Comparison of ENCODE assay signal across 8 cellular contexts in the genomic region with DNA sequence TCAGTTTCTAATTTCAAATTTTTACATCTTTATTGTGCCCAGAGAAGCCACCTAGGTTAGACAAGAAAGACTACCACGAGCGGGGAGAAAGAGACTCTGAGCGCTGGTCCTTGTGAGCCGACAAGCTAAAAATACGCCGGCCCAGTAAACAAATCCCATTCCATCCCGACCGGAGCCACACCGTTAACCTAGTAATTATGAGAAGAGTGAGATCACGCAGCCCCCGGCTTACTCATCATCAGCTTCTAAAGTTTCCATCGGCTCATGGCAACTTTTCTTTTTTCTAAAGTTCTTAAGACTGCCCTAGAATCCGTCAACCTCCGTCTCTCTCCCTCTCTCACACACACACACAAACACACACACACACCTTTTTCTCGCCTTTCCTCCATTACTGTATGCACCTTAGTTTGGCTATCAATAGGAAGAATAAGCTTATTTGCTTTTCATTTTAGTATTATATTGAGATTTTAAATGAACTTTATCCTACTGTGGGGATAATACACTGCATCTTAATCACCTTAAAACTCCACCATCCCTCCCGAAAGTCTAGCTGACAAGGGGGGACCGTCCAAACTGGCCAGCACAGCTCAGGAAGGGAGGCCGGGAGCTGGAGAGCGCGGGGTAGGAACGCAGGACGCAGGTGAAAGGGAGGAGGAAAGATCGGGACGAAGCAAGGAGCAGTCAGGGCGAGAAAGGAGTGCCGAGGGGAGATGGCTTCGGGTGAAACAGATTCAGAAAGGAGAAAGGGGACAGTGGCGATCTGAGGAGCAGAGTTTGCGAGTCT. TPM values are rescaled to one million over a fixed set of nuclear protein-coding genes. Genes with fewer than 3 reads are reported as not detected.
A peak's percentile ranks its signal among the peaks of the same experiment; 100 is the strongest.
DNase-seq lines count a peak whose midpoint lies in the region; ATAC-seq and TF ChIP-seq lines count a peak whose summit lies in the region.

No MANE protein-coding gene starts in this region.

- peak overlapping the region; percentile 82 to 97 (median 96) for H3K27ac ChIP-seq in gastroesophageal sphincter
- peak overlapping the region; percentile 97 for H3K27ac ChIP-seq in neuronal stem cell (replicated peaks; ENCODE audit: low read length)
- H3K27ac ChIP-seq in suprapubic skin: peak overlapping the region; percentile 95

- no peak for TF ChIP-seq EP300 in gastroesophageal sphincter (IDR thresholded peaks at IDR 0.05)
- no peak for TF ChIP-seq EP300 in suprapubic skin (IDR thresholded peaks at IDR 0.05)

- no peak overlapping the region for H3K14ac ChIP-seq in neuronal stem cell (ENCODE audit: low read length)

- no peak overlapping the region for H4K8ac ChIP-seq in neuronal stem cell (ENCODE audit: low read depth, low read length)

- 0 to 2% methylated on average over 22 to 29 of the region's 29 CpGs for WGBS in gastroesophageal sphincter (ENCODE audit: low coverage in 1 of 2), 2 donors
- WGBS in neuronal stem cell (ENCODE audit: extremely low coverage in 2 of 2, insufficient read length in 2 of 2, insufficient replicate concordance in 1 of 2), 2 donors: no CpG with 5 or more reads among the region's 29 CpGs
- WGBS in suprapubic skin: under 1% methylated on average over 29 of the region's 29 CpGs

- peak overlapping the region; percentile 98 for H3K9ac ChIP-seq in neuronal stem cell (ENCODE audit: low read depth, low read length, poor library complexity)

- H3K27me3 ChIP-seq in gastroesophageal sphincter (no peaks in the 10 kb centered on the region), neuronal stem cell (ENCODE audit: control insufficient read depth in 3 of 3, insufficient read depth in 3 of 3, low read depth in 1 of 3, low read length in 3 of 3) (no peaks in the 10 kb centered on the region), suprapubic skin (no peaks in the 10 kb centered on the region)

- H3K36me3 ChIP-seq in gastroesophageal sphincter: peaks cover 0 to 8% of the 10 kb centered on the region in 2 donors
- H3K36me3 ChIP-seq in neuronal stem cell (replicated peaks in 1 of 2; ENCODE audit: control insufficient read depth in 2 of 2, insufficient read depth in 2 of 2, low read length in 2 of 2): peaks cover 0 to 19% of the 10 kb centered on the region in 2 donors
- no peaks in the 10 kb centered on the region for H3K36me3 ChIP-seq in suprapubic skin

- no peak overlapping the region for H3K4ac ChIP-seq in neuronal stem cell (ENCODE audit: low read length)

- peak overlapping the region; percentile 95 for H3K18ac ChIP-seq in neuronal stem cell (ENCODE audit: low read length)

- TF ChIP-seq POLR2A in gastroesophageal sphincter (IDR thresholded peaks at IDR 0.05) (no peak), suprapubic skin (IDR thresholded peaks at IDR 0.05) (peak in 1 of 2 donors; percentile 10)

- H2BK15ac ChIP-seq in neuronal stem cell (ENCODE audit: low read length): no peak overlapping the region

- H2BK120ac ChIP-seq in neuronal stem cell (ENCODE audit: low read depth, low read length): no peak overlapping the region

- H2BK5ac ChIP-seq in neuronal stem cell (ENCODE audit: low read length): peak overlapping the region; percentile 88

- H3K4me3 ChIP-seq in gastroesophageal sphincter (peak overlapping the region; percentile 70 to 83), neuronal stem cell (ENCODE audit: low read length in 2 of 2) (peak overlapping the region; percentile 98), suprapubic skin (peak overlapping the region; percentile 77)

- H3K4me1 ChIP-seq in gastroesophageal sphincter (peaks cover 14 to 51% (median 20%) of the 10 kb centered on the region in 3 donors), neuronal stem cell (ENCODE audit: control insufficient read depth in 2 of 2, insufficient read depth in 1 of 2, low read depth in 1 of 2, low read length in 2 of 2) (peaks cover 2% of the 10 kb centered on the region in 2 donors), suprapubic skin (peaks cover 33% of the 10 kb centered on the region)

- peak; percentile 41 for DNase-seq in RPMI8226
- peak; percentile 10 for DNase-seq in activated gamma-delta T cell treated with anti-CD3 and anti-CD28 coated beads, Interleukin-2, amount 50 U/mL, for 16 hours (ENCODE audit: low read depth)
- DNase-seq in neuronal stem cell (ENCODE audit: low spot score): peak; percentile 14
- DNase-seq in suprapubic skin (ENCODE audit: low spot score in 2 of 2): peak in 1 of 2 donors; percentile 75
- DNase-seq in NCI-H2196 treated with DMSO at 0.1 percent for 48 hours (lab: John Stamatoyannopoulos, UW; ENCODE audit: unreplicated experiment): no peak

- H3K79me1 ChIP-seq in neuronal stem cell (ENCODE audit: low read depth, low read length): no peaks in the 10 kb centered on the region

- peak overlapping the region; percentile 76 for H3K4me2 ChIP-seq in neuronal stem cell (ENCODE audit: insufficient read depth, low read length, poor library complexity, severe bottlenecking)

- no peak overlapping the region for H2BK12ac ChIP-seq in neuronal stem cell (ENCODE audit: low read length)

- ATAC-seq in GM18867 (IDR thresholded peaks at IDR 0.05; ENCODE audit: unreplicated experiment) (peak; percentile 18), HG03280 (IDR thresholded peaks at IDR 0.05; ENCODE audit: unreplicated experiment) (peak; percentile 20), gastroesophageal sphincter (peak; percentile 50)

- H2AK5ac ChIP-seq in neuronal stem cell (ENCODE audit: low read depth, low read length): peak overlapping the region; percentile 77

- H3K23ac ChIP-seq in neuronal stem cell (ENCODE audit: low read depth, low read length, poor library complexity): peak overlapping the region; percentile 92

- H3K9me3 ChIP-seq in gastroesophageal sphincter (no peaks in the 10 kb centered on the region), neuronal stem cell (replicated peaks in 1 of 2; ENCODE audit: control insufficient read depth in 2 of 2, insufficient read depth in 1 of 2, low read depth in 1 of 2, low read length in 2 of 2) (no peaks in the 10 kb centered on the region), suprapubic skin (no peaks in the 10 kb centered on the region)

- TF ChIP-seq CTCF in gastroesophageal sphincter (IDR thresholded peaks at IDR 0.05) (no peak), suprapubic skin (IDR thresholded peaks at IDR 0.05) (no peak)

- peak overlapping the region; percentile 99 for H2AFZ ChIP-seq in neuronal stem cell (ENCODE audit: low read length)

- H4K91ac ChIP-seq in neuronal stem cell (ENCODE audit: low read depth, low read length, poor library complexity): peak overlapping the region; percentile 66

RNA-seq across cellular contexts. Expression of gene OTUD7B, which starts 0.7 kb away (rescaled TPM):
- total RNA-seq in gastroesophageal sphincter (10 to 100 TPM; 34.1 to 49.6 (median 42.3) TPM), suprapubic skin (10 to 100 TPM; 11.0 to 19.2 (median 15.0) TPM)
- polyA plus RNA-seq in neuronal stem cell (2013, experiment 1 of 2): 5.4 TPM
- 6.0 TPM for polyA plus RNA-seq in neuronal stem cell (2013, experiment 2 of 2)

RNA-seq across cellular contexts. Expression of gene VPS45, which starts 57.8 kb away (rescaled TPM):
- total RNA-seq in gastroesophageal sphincter: 10 to 100 TPM; 44.7 to 75.8 (median 50.4) TPM
- polyA plus RNA-seq in neuronal stem cell (2013, experiment 1 of 2): 25.2 TPM
- polyA plus RNA-seq in neuronal stem cell (2013, experiment 2 of 2): 24.5 TPM
- total RNA-seq in suprapubic skin: 10 to 100 TPM; 23.8 to 67.4 (median 34.2) TPM
